ENCODE assay signal across 9 cellular contexts in the genomic region with DNA sequence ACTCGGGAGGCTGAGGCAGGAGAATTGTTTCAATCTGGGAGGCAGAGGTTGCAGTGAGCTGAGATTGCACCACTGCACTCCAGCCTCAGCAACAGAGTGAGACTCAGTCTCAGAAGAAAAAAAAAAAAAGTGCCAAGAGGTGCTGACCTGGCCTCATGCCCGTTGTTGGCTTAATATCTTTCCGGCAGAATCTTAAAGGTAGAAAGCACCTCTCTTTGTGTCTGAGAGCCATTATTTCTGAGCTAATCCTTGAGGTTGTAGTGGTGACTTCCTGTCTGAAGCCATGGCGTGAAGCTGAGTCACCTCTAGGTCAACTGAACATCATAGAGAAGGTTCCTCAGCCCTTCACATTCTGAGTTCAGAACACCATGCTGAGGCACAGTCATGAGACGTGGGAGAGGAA.
DNase-seq lines count a peak whose midpoint lies in the region; ATAC-seq, FAIRE-seq and TF ChIP-seq lines count a peak whose summit lies in the region.
"Had no signal": no experiment of that assay in that cellular context is flagged by ENCODE, and none has a peak within 500 bp of the region (broad histone marks: within the 10 kb centered on the region; RNA-seq: fewer than 3 reads in every experiment).

No MANE protein-coding gene starts in this region.

- no peaks in the 10 kb centered on the region for H3K9me3 ChIP-seq in esophagus squamous epithelium

- TF ChIP-seq POLR2A in esophagus squamous epithelium (IDR thresholded peaks at IDR 0.05) = no peak

- H3K36me3 ChIP-seq in esophagus squamous epithelium = peaks cover 14 to 98% (median 36%) of the 10 kb centered on the region in 3 donors

- no peak overlapping the region for H3K4me3 ChIP-seq in esophagus squamous epithelium
- H3K4me3 ChIP-seq: cardiac muscle cell had no signal

- no peak for FAIRE-seq in urothelium cell line (lab: Jason Lieb, UNC)

- no peaks in the 10 kb centered on the region for H3K9me3 Mint-ChIP-seq in activated CD4-positive, alpha-beta T cell treated with anti-CD3 and anti-CD28 coated beads, Interleukin-2, amount 10 ng/mL, durations not matched to agents 7 days and 5 days

- 34 to 46% methylated on average over 4 to 5 of the region's 5 CpGs for WGBS in esophagus squamous epithelium, 2 donors

- no peak overlapping the region for H3K27ac Mint-ChIP-seq in activated CD4-positive, alpha-beta T cell treated with anti-CD3 and anti-CD28 coated beads, Interleukin-2, amount 10 ng/mL, durations not matched to agents 7 days and 5 days

- peak overlapping the region in 3 of 4 donors; percentile 42 to 58 (median 49) for H3K27ac ChIP-seq in esophagus squamous epithelium
- no peak overlapping the region for H3K27ac ChIP-seq in substantia nigra (ENCODE audit: low read depth, low read length, poor library complexity, severe bottlenecking)
- H3K27ac ChIP-seq: cardiac muscle cell had no signal

- H3K27me3 Mint-ChIP-seq in activated CD4-positive, alpha-beta T cell treated with anti-CD3 and anti-CD28 coated beads, Interleukin-2, amount 10 ng/mL, durations not matched to agents 7 days and 5 days = no peaks in the 10 kb centered on the region

- no peaks in the 10 kb centered on the region for H3K36me3 Mint-ChIP-seq in activated CD4-positive, alpha-beta T cell treated with anti-CD3 and anti-CD28 coated beads, Interleukin-2, amount 10 ng/mL, durations not matched to agents 7 days and 5 days (ENCODE audit: low read depth)

- CTCF ChIA-PET in activated CD4-positive, alpha-beta T cell treated with anti-CD3 and anti-CD28 coated beads, Interleukin-2, amount 10 ng/mL, durations not matched to agents 7 days and 5 days (lab: Charles Lee) = no interaction called here

- H3K4me3 Mint-ChIP-seq in activated CD4-positive, alpha-beta T cell treated with anti-CD3 and anti-CD28 coated beads, Interleukin-2, amount 10 ng/mL, durations not matched to agents 7 days and 5 days = no peak overlapping the region

- POLR2A ChIA-PET in activated CD4-positive, alpha-beta T cell treated with anti-CD3 and anti-CD28 coated beads, Interleukin-2, amount 10 ng/mL, durations not matched to agents 7 days and 5 days (lab: Charles Lee) = no interaction called here

- peaks cover 26% of the 10 kb centered on the region for H3K4me1 Mint-ChIP-seq in activated CD4-positive, alpha-beta T cell treated with anti-CD3 and anti-CD28 coated beads, Interleukin-2, amount 10 ng/mL, durations not matched to agents 7 days and 5 days

- no peak for TF ChIP-seq CTCF in esophagus squamous epithelium (IDR thresholded peaks at IDR 0.05)

- peak; percentile 70 for ATAC-seq in GM21786 (IDR thresholded peaks at IDR 0.05; ENCODE audit: unreplicated experiment)

- peaks cover 7 to 27% (median 9%) of the 10 kb centered on the region in 3 donors for H3K4me1 ChIP-seq in esophagus squamous epithelium

- intact Hi-C loops in esophagus squamous epithelium (cut with DNase I) = no loop called here

- no peaks in the 10 kb centered on the region for H3K27me3 ChIP-seq in esophagus squamous epithelium
- H3K27me3 ChIP-seq: cardiac muscle cell had no signal

- DNase-seq in DMS53 treated with DMSO at 0.1 percent for 48 hours (lab: John Stamatoyannopoulos, UW; ENCODE audit: unreplicated experiment) = peak; percentile 95
- peak; percentile 26 for DNase-seq in NOMO-1 treated with dmso at 0.1 percent for 144 hours (lab: John Stamatoyannopoulos, UW; ENCODE audit: unreplicated experiment)
- no peak for DNase-seq in esophagus squamous epithelium (lab: John Stamatoyannopoulos, UW)
- DNase-seq in urothelium cell line (ENCODE audit: low spot score) = peak; percentile 59
- no peak for DNase-seq in substantia nigra (lab: John Stamatoyannopoulos, UW)
- DNase-seq in activated CD4-positive, alpha-beta T cell treated with anti-CD3 and anti-CD28 coated beads, Interleukin-2, amount 10 ng/mL, durations not matched to agents 7 days and 5 days = no peak
- no peak for DNase-seq in SW480 (ENCODE audit: low spot score)

Comparison
In these comparisons a context has a peak if more than half of its experiments do, and no peak if none do; other contexts are left out.
1. DNase-seq: peak in DMS53 treated with DMSO at 0.1 percent for 48 hours (single experiment), NOMO-1 treated with dmso at 0.1 percent for 144 hours (single experiment) and urothelium cell line (single experiment); none in esophagus squamous epithelium (single experiment), substantia nigra (0 of 49), activated CD4-positive, alpha-beta T cell treated with anti-CD3 and anti-CD28 coated beads, Interleukin-2, amount 10 ng/mL, durations not matched to agents 7 days and 5 days (single experiment) and SW480 (single experiment).